33 cellular contexts compared by ENCODE assay signal in genomic region chr7:106316947-106317346, GRCh38.
"Had no signal": no experiment of that assay in that cellular context is flagged by ENCODE, and none has a peak within 500 bp of the region (broad histone marks: within the 10 kb centered on the region; RNA-seq: fewer than 3 reads in every experiment).

No MANE protein-coding gene starts in this region.

- DNase-seq: Karpas-422, Kasumi-1, MG63, MM.1S, MV-4-11, NCI-H1048, NCI-H1092, NCI-H1092 treated with DMSO at 0.1 percent for 48 hours, NCI-H1105, NCI-H1105 treated with DMSO at 0.1 percent for 48 hours, NCI-H1417, NCI-H1417 treated with DMSO at 0.1 percent for 48 hours, NCI-H1436, NCI-H1436 treated with DMSO at 0.1 percent for 48 hours, NCI-H146, NCI-H1694, NCI-H1694 treated with DMSO at 0.1 percent for 48 hours, NCI-H187, NCI-H187 treated with DMSO at 0.1 percent for 48 hours, NCI-H1930, NCI-H2029, NCI-H2029 treated with DMSO at 0.1 percent for 48 hours, NCI-H2081, NCI-H2081 treated with DMSO at 0.1 percent for 48 hours, NCI-H2107, NCI-H2171, NCI-H2171 treated with DMSO at 0.1 percent for 48 hours, NCI-H2227 treated with DMSO at 0.1 percent for 48 hours, NCI-H345, NCI-H446, NCI-H446 treated with DMSO at 0.1 percent for 48 hours, NCI-H510A, NCI-H510A treated with DMSO at 0.1 percent for 48 hours had no signal

- H3K9me3 ChIP-seq: MG63 had no signal

- H3K27me3 ChIP-seq: MG63 had no signal

- H3K4me3 ChIP-seq: MG63 had no signal

- H3K36me3 ChIP-seq: MG63 had no signal
